ENCODE assay signal across 7 cellular contexts in the genomic region with DNA sequence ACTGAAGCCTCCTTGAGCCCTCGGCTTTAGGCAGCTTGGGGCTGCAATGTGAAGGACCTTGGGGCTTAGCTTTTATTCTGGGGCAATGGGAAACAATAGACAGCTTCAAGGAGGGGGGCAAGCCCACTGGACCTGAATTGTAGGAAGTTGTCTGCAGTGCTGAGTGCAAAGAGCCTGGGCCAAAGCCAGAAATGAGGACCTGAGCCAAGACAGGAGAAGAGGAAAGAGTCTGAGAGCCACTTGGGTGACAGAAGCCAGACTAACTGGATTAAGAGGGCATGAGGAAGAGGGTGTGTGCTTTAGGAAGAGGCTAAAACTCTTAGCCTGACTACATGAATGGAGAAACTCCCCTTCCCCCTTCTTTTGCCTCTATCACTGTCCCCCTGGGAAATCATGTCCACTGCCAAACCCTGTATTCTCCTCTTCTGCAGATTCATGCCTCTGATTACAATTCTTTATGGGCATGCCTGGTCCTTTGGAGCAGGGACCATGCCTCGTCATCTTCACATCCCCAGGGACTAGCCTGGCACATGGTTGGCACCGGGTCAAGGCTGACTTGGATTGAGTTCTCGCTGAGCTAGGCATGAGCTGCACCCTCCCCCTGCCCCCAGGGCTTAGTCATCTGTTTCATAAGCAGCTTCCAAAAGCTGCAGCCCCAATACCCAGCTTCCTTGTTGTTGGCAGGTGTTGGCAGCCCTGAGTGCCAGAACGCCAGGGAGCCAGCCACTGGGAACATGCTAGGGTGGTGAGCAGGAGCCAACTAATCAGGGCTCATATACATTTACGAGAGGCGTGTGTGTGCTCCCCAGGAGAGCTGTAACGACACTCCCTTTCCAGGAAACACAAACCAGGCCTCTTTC. TPM values are rescaled to one million over a fixed set of nuclear protein-coding genes. Genes with fewer than 3 reads are reported as not detected.
DNase-seq lines count a peak whose midpoint lies in the region; ATAC-seq and TF ChIP-seq lines count a peak whose summit lies in the region.

No MANE protein-coding gene starts in this region.

- no peaks in the 10 kb centered on the region for H3K36me3 ChIP-seq in HEK293 (ENCODE audit: control insufficient read depth in 2 of 2, insufficient read depth in 1 of 2, low read length in 2 of 2)
- H3K36me3 ChIP-seq in mucosa of descending colon (ENCODE audit: low read depth) = no peaks in the 10 kb centered on the region

- CTCF ChIA-PET in HEK293 (lab: Yijun Ruan, JAX) = interaction anchor here (0.6 kb wide), 1 partner anchor 1289 kb away, joined by 3 read pairs; no protein-coding TSS in a partner anchor

- intact Hi-C loops in mucosa of descending colon (cut with DNase I, micrococcal nuclease) = no loop called here

- peak; percentile 96 for ATAC-seq in mucosa of descending colon
- no peak for ATAC-seq in GM18511 (IDR thresholded peaks at IDR 0.05; ENCODE audit: unreplicated experiment)

- POLR2A ChIA-PET in HEK293 (lab: Yijun Ruan, JAX) = no interaction called here

- DNase-seq in NCI-H460 (ENCODE audit: extremely low read depth, low read depth) (peak; percentile 44), coronary artery (ENCODE audit: low spot score) (peak; percentile 98), mucosa of descending colon (peak; percentile 91 to 94 (median 94)), OCI-M2 (lab: John Stamatoyannopoulos, UW; ENCODE audit: unreplicated experiment) (no peak), T-helper 9 cell (no peak)

- H3K4me1 ChIP-seq in HEK293 (ENCODE audit: control insufficient read depth, insufficient read depth, low read length) (peaks cover 5% of the 10 kb centered on the region; the same call in 1 of the 2 replicates), mucosa of descending colon (ENCODE audit: low read depth) (peaks cover 23% of the 10 kb centered on the region)

- no peak for TF ChIP-seq CTCF in HEK293 (tag by site-specific recombination; IDR thresholded peaks at IDR 0.05)
- no peak for TF ChIP-seq CTCF in coronary artery (IDR thresholded peaks at IDR 0.05)
- TF ChIP-seq CTCF in mucosa of descending colon (IDR thresholded peaks at IDR 0.05) = no peak

- H3K9me3 ChIP-seq in HEK293 (ENCODE audit: control insufficient read depth, insufficient read depth, low read depth, low read length) (no peaks in the 10 kb centered on the region), mucosa of descending colon (no peaks in the 10 kb centered on the region)

- no peak overlapping the region for H3K27ac ChIP-seq in HEK293 (ENCODE audit: extremely low read depth, low read depth, low read length)
- peak overlapping the region; percentile 21 to 74 for H3K27ac ChIP-seq in coronary artery

- H3K4me3 ChIP-seq in HEK293 (ENCODE audit: low read depth, low read length) = no peak overlapping the region
- H3K4me3 ChIP-seq in coronary artery = no peak overlapping the region
- H3K4me3 ChIP-seq in mucosa of descending colon = no peak overlapping the region

TF ChIP-seq in HEK293, 187 proteins besides CTCF, POLR2A, EP300 and RAD21 (continues in another document):
- TF ChIP-seq ZNF350 (tag by site-specific recombination; IDR thresholded peaks at IDR 0.05) (no peak), SP3 (tag by site-specific recombination; IDR thresholded peaks at IDR 0.05) (no peak), ZNF423 (tag by site-specific recombination; IDR thresholded peaks at IDR 0.05) (peak; percentile 55; the same call in 1 of the 2 replicates), ZSCAN5A (tag by site-specific recombination; IDR thresholded peaks at IDR 0.05) (no peak), ZNF623 (tag by site-specific recombination; IDR thresholded peaks at IDR 0.05) (no peak), ZNF2 (tag by site-specific recombination; IDR thresholded peaks at IDR 0.05) (no peak), BCL11B (tag by site-specific recombination; IDR thresholded peaks at IDR 0.05; ENCODE audit: low read depth) (no peak), ZNF843 (tag by site-specific recombination; IDR thresholded peaks at IDR 0.05) (0 out of 2 replicates have a peak, but pooled peaks have one; percentile 52), ZNF391 (tag by site-specific recombination; IDR thresholded peaks at IDR 0.05; ENCODE audit: borderline replicate concordance, low read depth) (no peak), ZNF354C (tag by site-specific recombination; IDR thresholded peaks at IDR 0.05; ENCODE audit: borderline replicate concordance, low read depth) (no peak), ZNF426 (tag by site-specific recombination; IDR thresholded peaks at IDR 0.05) (no peak), ZNF239 (tag by site-specific recombination; IDR thresholded peaks at IDR 0.05) (no peak), ZIC2 (tag by site-specific recombination; IDR thresholded peaks at IDR 0.05) (peak; percentile 89), WT1 (tag by site-specific recombination; IDR thresholded peaks at IDR 0.05) (peak; percentile 74), ZNF404 (tag by site-specific recombination; IDR thresholded peaks at IDR 0.05) (no peak), SCRT2 (tag by site-specific recombination; IDR thresholded peaks at IDR 0.05) (no peak), KLF10 (tag by site-specific recombination; IDR thresholded peaks at IDR 0.05) (no peak), ZNF37A (tag by site-specific recombination; IDR thresholded peaks at IDR 0.05) (no peak), ZNF16 (tag by site-specific recombination; IDR thresholded peaks at IDR 0.05; ENCODE audit: low read depth) (no peak), ZNF112 (tag by site-specific recombination; IDR thresholded peaks at IDR 0.05) (no peak), ZNF138 (tag by site-specific recombination; IDR thresholded peaks at IDR 0.05; ENCODE audit: borderline replicate concordance) (no peak), ZNF324 (tag by site-specific recombination; IDR thresholded peaks at IDR 0.05) (no peak), AEBP2 (tag by site-specific recombination; IDR thresholded peaks at IDR 0.05; ENCODE audit: borderline replicate concordance) (no peak), ZNF596 (tag by site-specific recombination; IDR thresholded peaks at IDR 0.05) (no peak), ZNF785 (tag by site-specific recombination; IDR thresholded peaks at IDR 0.05) (no peak), SETDB1 (IDR thresholded peaks at IDR 0.05; ENCODE audit: insufficient read length, low read length) (no peak), ZNF561 (tag by site-specific recombination; IDR thresholded peaks at IDR 0.05; ENCODE audit: borderline replicate concordance) (no peak)
- TF ChIP-seq, protein P1, sequence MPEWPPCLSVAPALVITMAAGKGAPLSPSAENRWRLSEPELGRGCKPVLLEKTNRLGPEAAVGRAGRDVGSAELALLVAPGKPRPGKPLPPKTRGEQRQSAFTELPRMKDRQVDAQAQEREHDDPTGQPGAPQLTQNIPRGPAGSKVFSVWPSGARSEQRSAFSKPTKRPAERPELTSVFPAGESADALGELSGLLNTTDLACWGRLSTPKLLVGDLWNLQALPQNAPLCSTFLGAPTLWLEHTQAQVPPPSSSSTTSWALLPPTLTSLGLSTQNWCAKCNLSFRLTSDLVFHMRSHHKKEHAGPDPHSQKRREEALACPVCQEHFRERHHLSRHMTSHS (tag by site-specific recombination; IDR thresholded peaks at IDR 0.05) = no peak
- TF ChIP-seq, protein P2, sequence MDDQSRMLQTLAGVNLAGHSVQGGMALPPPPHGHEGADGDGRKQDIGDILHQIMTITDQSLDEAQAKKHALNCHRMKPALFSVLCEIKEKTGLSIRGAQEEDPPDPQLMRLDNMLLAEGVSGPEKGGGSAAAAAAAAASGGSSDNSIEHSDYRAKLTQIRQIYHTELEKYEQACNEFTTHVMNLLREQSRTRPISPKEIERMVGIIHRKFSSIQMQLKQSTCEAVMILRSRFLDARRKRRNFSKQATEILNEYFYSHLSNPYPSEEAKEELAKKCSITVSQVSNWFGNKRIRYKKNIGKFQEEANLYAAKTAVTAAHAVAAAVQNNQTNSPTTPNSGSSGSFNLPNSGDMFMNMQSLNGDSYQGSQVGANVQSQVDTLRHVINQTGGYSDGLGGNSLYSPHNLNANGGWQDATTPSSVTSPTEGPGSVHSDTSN (CRISPR knock-in tag; IDR thresholded peaks at IDR 0.05) = no peak
- TF ChIP-seq, protein P3, sequence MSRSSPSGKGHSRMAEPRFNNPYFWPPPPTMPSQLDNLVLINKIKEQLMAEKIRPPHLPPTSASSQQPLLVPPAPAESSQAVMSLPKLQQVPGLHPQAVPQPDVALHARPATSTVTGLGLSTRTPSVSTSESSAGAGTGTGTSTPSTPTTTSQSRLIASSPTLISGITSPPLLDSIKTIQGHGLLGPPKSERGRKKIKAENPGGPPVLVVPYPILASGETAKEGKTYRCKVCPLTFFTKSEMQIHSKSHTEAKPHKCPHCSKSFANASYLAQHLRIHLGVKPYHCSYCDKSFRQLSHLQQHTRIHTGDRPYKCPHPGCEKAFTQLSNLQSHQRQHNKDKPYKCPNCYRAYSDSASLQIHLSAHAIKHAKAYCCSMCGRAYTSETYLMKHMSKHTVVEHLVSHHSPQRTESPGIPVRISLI (tag by site-specific recombination; IDR thresholded peaks at IDR 0.05) = no peak

RNA-seq across cellular contexts. Expression of gene JDP2, which starts 27.8 kb away (rescaled TPM):
- total RNA-seq in NCI-H460 (2014; rRNA removed; shearing (Covaris generic)) = 40.6 and 42.4 TPM in 2 replicates
- polyA plus RNA-seq in NCI-H460 (2014; cell fraction: nucleus; rRNA removed) = 37.6 and 43.1 TPM in 2 replicates
- total RNA-seq in mucosa of descending colon = 10 to 100 TPM; 17.7 to 48.0 (median 29.0) TPM

Comparison
In these comparisons a context has a peak if more than half of its experiments do, and no peak if none do; other contexts are left out.
1. DNase-seq: peak in NCI-H460 (single experiment), coronary artery (single experiment) and mucosa of descending colon (3 of 3); none in OCI-M2 (single experiment) and T-helper 9 cell (single experiment).